11 cellular contexts compared by ENCODE assay signal in the genomic region with DNA sequence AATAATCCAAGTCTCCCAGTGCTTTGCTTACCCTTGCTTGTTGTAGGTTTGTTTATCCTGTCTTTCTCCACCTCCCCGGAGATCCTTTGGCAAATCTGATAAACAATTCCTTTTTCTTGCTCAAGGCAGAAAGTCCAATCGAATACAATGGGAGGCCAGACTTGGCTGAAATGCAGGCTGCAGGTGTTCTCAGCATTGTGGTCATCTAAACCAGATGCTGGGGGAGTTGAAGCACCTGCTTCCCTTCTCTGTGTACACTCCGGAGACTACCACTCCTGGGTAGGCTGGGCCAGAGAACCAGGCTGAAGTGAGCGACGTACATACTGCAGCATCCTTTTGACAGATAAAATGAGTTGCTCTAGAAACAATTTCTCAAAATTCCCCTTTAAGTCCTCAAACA.
A peak's percentile ranks its signal among the peaks of the same experiment; 100 is the strongest.
DNase-seq lines count a peak whose midpoint lies in the region; ATAC-seq and TF ChIP-seq lines count a peak whose summit lies in the region.
"Had no signal": no experiment of that assay in that cellular context is flagged by ENCODE, and none has a peak within 500 bp of the region (broad histone marks: within the 10 kb centered on the region; RNA-seq: fewer than 3 reads in every experiment).

No MANE protein-coding gene starts in this region.

- no peak overlapping the region for H3K4me3 ChIP-seq in CD8-positive, alpha-beta T cell (ENCODE audit: low read depth, low read length)
- peak overlapping the region; percentile 65 for H3K4me3 ChIP-seq in OCI-LY3 (ENCODE audit: low read length)
- H3K4me3 ChIP-seq in Caco-2 (ENCODE audit: low read depth, low read length), result no peak overlapping the region
- H3K4me3 ChIP-seq in suprapubic skin, result no peak overlapping the region
- H3K4me3 ChIP-seq: SJCRH30 had no signal

- H3K27me3 ChIP-seq in CD8-positive, alpha-beta T cell (ENCODE audit: insufficient read depth, low read length), result no peaks in the 10 kb centered on the region
- H3K27me3 ChIP-seq in OCI-LY3 (ENCODE audit: low read depth, low read length) (no peaks in the 10 kb centered on the region), Caco-2 (replicated peaks; ENCODE audit: control insufficient read depth, insufficient read depth, low read length) (no peaks in the 10 kb centered on the region), suprapubic skin (no peaks in the 10 kb centered on the region)

- TF ChIP-seq CTCF in CD8-positive, alpha-beta T cell (IDR thresholded peaks at IDR 0.05), result no peak
- TF ChIP-seq CTCF in OCI-LY3 (IDR thresholded peaks at IDR 0.05; ENCODE audit: low read depth, low read length) (no peak), Caco-2 (IDR thresholded peaks at IDR 0.05; ENCODE audit: insufficient read depth in 1 of 2, low read depth in 1 of 2, low read length in 1 of 2, severe bottlenecking in 1 of 2, unreplicated experiment in 1 of 2) (no peak), suprapubic skin (IDR thresholded peaks at IDR 0.05) (no peak)

- peak overlapping the region; percentile 61 for H3K9ac ChIP-seq in OCI-LY3 (ENCODE audit: low read length)

- H3K27ac ChIP-seq in CD8-positive, alpha-beta T cell (ENCODE audit: low read depth, low read length), result no peak overlapping the region
- H3K27ac ChIP-seq in OCI-LY3 (ENCODE audit: low read length) (peak overlapping the region; percentile 93), suprapubic skin (no peak overlapping the region)
- H3K27ac ChIP-seq: SJCRH30 had no signal

- no peaks in the 10 kb centered on the region for H3K9me3 Mint-ChIP-seq in CD8-positive, alpha-beta T cell
- no peaks in the 10 kb centered on the region for H3K9me3 Mint-ChIP-seq in Caco-2 (ENCODE audit: unreplicated experiment)
- H3K9me3 Mint-ChIP-seq: CD4-positive, alpha-beta memory T cell had no signal

- POLR2A ChIA-PET in CD8-positive, alpha-beta T cell (lab: Charles Lee), result no interaction called here
- POLR2A ChIA-PET in Caco-2 (lab: Charles Lee), result no interaction called here

- H3K4me1 ChIP-seq in CD8-positive, alpha-beta T cell (ENCODE audit: insufficient read depth, low read length), result no peaks in the 10 kb centered on the region
- H3K4me1 ChIP-seq in OCI-LY3 (ENCODE audit: low read length) (peaks cover 83% of the 10 kb centered on the region), Caco-2 (peaks cover 36% of the 10 kb centered on the region), suprapubic skin (peaks cover 17% of the 10 kb centered on the region)

- WGBS in suprapubic skin, result 62% methylated on average over 5 of the region's 5 CpGs

- ATAC-seq in CD8-positive, alpha-beta T cell, result peak; percentile 30
- ATAC-seq in GM19351 (IDR thresholded peaks at IDR 0.05; ENCODE audit: unreplicated experiment) (peak; percentile 61), HG03045 (IDR thresholded peaks at IDR 0.05; ENCODE audit: unreplicated experiment) (peak; percentile 75)

- CTCF ChIA-PET in CD8-positive, alpha-beta T cell (lab: Charles Lee), result interaction anchor here (0.7 to 3.8 kb wide), 3 partner anchors 10 to 738 kb away, joined by 3 to 22 read pairs (median 17); no protein-coding TSS in a partner anchor
- CTCF ChIA-PET in Caco-2 (lab: Charles Lee), result interaction anchor here (1.0 kb wide), 1 partner anchor 350 kb away, joined by 3 read pairs; no protein-coding TSS in a partner anchor

- in situ Hi-C loops in ACHN (cut with HindIII; ENCODE audit: low pct_ligation_motif_present, low pct_unique_long_range_greater_than_20kb, low sequenced_read_pairs), result no loop called here

- no peaks in the 10 kb centered on the region for H3K9me3 ChIP-seq in CD8-positive, alpha-beta T cell (ENCODE audit: low read length)
- no peaks in the 10 kb centered on the region for H3K9me3 ChIP-seq in OCI-LY3 (ENCODE audit: insufficient read depth, low read length)
- H3K9me3 ChIP-seq in Caco-2, result no peaks in the 10 kb centered on the region
- H3K9me3 ChIP-seq in suprapubic skin, result no peaks in the 10 kb centered on the region
- H3K9me3 ChIP-seq: SJCRH30 had no signal

- no peak for TF ChIP-seq POLR2A in suprapubic skin (IDR thresholded peaks at IDR 0.05)

- H3K4me3 Mint-ChIP-seq in CD8-positive, alpha-beta T cell, result no peak overlapping the region
- no peak overlapping the region for H3K4me3 Mint-ChIP-seq in Caco-2 (ENCODE audit: unreplicated experiment)

- peak overlapping the region; percentile 94 for H3K4me2 ChIP-seq in OCI-LY3 (ENCODE audit: low read length)

- TF ChIP-seq EP300 in suprapubic skin (IDR thresholded peaks at IDR 0.05), result no peak

- peaks cover 24% of the 10 kb centered on the region for H3K4me1 Mint-ChIP-seq in CD8-positive, alpha-beta T cell (ENCODE audit: low read depth)
- peaks cover 59% of the 10 kb centered on the region for H3K4me1 Mint-ChIP-seq in Caco-2 (ENCODE audit: low read depth, unreplicated experiment)

- peak overlapping the region; percentile 74 for H3K27ac Mint-ChIP-seq in CD8-positive, alpha-beta T cell
- no peak overlapping the region for H3K27ac Mint-ChIP-seq in Caco-2 (ENCODE audit: unreplicated experiment)

- DNase-seq in CD8-positive, alpha-beta T cell, result no peak
- no peak for DNase-seq in ACHN
- DNase-seq in Caco-2, result no peak
- DNase-seq in suprapubic skin (ENCODE audit: low spot score in 2 of 2), result no peak
- no peak for DNase-seq in COLO829 (ENCODE audit: low spot score)
- DNase-seq: stimulated activated CD4-positive, alpha-beta T cell treated with anti-CD3 and anti-CD28 coated beads, Interleukin-12 subunit alpha, Interleukin-12 subunit beta, amount 100 ng/mL, for 4 hours had no signal

- no peaks in the 10 kb centered on the region for H3K79me2 ChIP-seq in OCI-LY3 (ENCODE audit: low read length)

- peak overlapping the region; percentile 50; the same call in 1 of the 2 replicates for H2AFZ ChIP-seq in OCI-LY3 (ENCODE audit: low read depth, low read length)

- intact Hi-C loops in CD8-positive, alpha-beta T cell (cut with DNase I, micrococcal nuclease), result loop anchor here (2.0 to 10.0 kb wide), 7 partner anchors 51 to 815 kb away; no protein-coding TSS in a partner anchor
- intact Hi-C loops in Caco-2 (cut with micrococcal nuclease; ENCODE audit: unreplicated experiment), result loop anchor here (2.0 to 10.0 kb wide), 3 partner anchors 83 to 815 kb away; no protein-coding TSS in a partner anchor

- H3K36me3 Mint-ChIP-seq in CD8-positive, alpha-beta T cell, result no peaks in the 10 kb centered on the region
- H3K36me3 Mint-ChIP-seq in Caco-2 (ENCODE audit: insufficient read depth, unreplicated experiment), result no peaks in the 10 kb centered on the region
- H3K36me3 Mint-ChIP-seq: CD4-positive, alpha-beta memory T cell had no signal

- no TSS peak for BruUV-seq in Caco-2 (replicated peaks; lab: Mats Ljungman, UMichigan)

- H4K20me1 ChIP-seq in OCI-LY3 (ENCODE audit: insufficient read depth, low read length), result no peaks in the 10 kb centered on the region

- H3K27me3 Mint-ChIP-seq in CD8-positive, alpha-beta T cell (ENCODE audit: low read depth), result peaks cover 2% of the 10 kb centered on the region
- H3K27me3 Mint-ChIP-seq in Caco-2 (ENCODE audit: insufficient read depth, unreplicated experiment), result no peaks in the 10 kb centered on the region
- H3K27me3 Mint-ChIP-seq: CD4-positive, alpha-beta memory T cell had no signal

- H3K36me3 ChIP-seq in CD8-positive, alpha-beta T cell (ENCODE audit: insufficient read depth, low read length), result no peaks in the 10 kb centered on the region
- no peaks in the 10 kb centered on the region for H3K36me3 ChIP-seq in OCI-LY3 (replicated peaks; ENCODE audit: low read depth, low read length)
- no peaks in the 10 kb centered on the region for H3K36me3 ChIP-seq in Caco-2 (ENCODE audit: control insufficient read depth, insufficient read depth, low read length)
- no peaks in the 10 kb centered on the region for H3K36me3 ChIP-seq in suprapubic skin
- H3K36me3 ChIP-seq: SJCRH30 had no signal
